In genomic region chr10:119368991-119369869, GRCh38 we compare ENCODE assay signal across 10 cellular contexts.
A peak's percentile ranks its signal among the peaks of the same experiment; 100 is the strongest.
DNase-seq lines count a peak whose midpoint lies in the region; ATAC-seq lines count a peak whose summit lies in the region.
"Had no signal": no experiment of that assay in that cellular context is flagged by ENCODE, and none has a peak within 500 bp of the region (broad histone marks: within the 10 kb centered on the region; RNA-seq: fewer than 3 reads in every experiment).

No MANE protein-coding gene starts in this region.

- no peak overlapping the region for H3K4me3 ChIP-seq in duodenal mucosa (ENCODE audit: low read depth in 1 of 2, low read length in 2 of 2)
- H3K4me3 ChIP-seq: ovary had no signal

- no peaks in the 10 kb centered on the region for H3K27me3 Mint-ChIP-seq in stimulated activated naive B cell treated with anti-CD40 and anti-IgM and Interleukin-4, amounts not matched to agents 10 μg/mL and 1 μg/mL and 100 μg/mL, for 72 hours

- peaks cover 5 to 14% of the 10 kb centered on the region in 2 donors for H3K9me3 Mint-ChIP-seq in stimulated activated naive B cell treated with anti-CD40 and anti-IgM and Interleukin-4, amounts not matched to agents 10 μg/mL and 1 μg/mL and 100 μg/mL, for 72 hours
- H3K9me3 Mint-ChIP-seq: activated naive CD4-positive, alpha-beta T cell treated with anti-CD3 and anti-CD28 coated beads, Interleukin-2, amount 50 U/mL, for 72 hours had no signal

- peak overlapping the region; percentile 35 for H3K27ac ChIP-seq in duodenal mucosa (ENCODE audit: low read depth, low read length)

- H3K9ac ChIP-seq in duodenal mucosa (ENCODE audit: low read depth in 1 of 2, low read length in 2 of 2), result no peak overlapping the region

- ATAC-seq in GM19043 (IDR thresholded peaks at IDR 0.05; ENCODE audit: low read depth, unreplicated experiment) (peak; percentile 69), HG02970 (IDR thresholded peaks at IDR 0.05; ENCODE audit: low FRiP score, unreplicated experiment) (peak; percentile 47)
- peak; percentile 77 to 80 for ATAC-seq in stimulated activated naive B cell treated with anti-CD40 and anti-IgM and Interleukin-4, amounts not matched to agents 10 μg/mL and 1 μg/mL and 100 μg/mL, for 72 hours (replicated peaks)

- H3K4me1 Mint-ChIP-seq in stimulated activated naive B cell treated with anti-CD40 and anti-IgM and Interleukin-4, amounts not matched to agents 10 μg/mL and 1 μg/mL and 100 μg/mL, for 72 hours, result peaks cover 48 to 65% of the 10 kb centered on the region in 2 donors

- H3K4me3 Mint-ChIP-seq in stimulated activated naive B cell treated with anti-CD40 and anti-IgM and Interleukin-4, amounts not matched to agents 10 μg/mL and 1 μg/mL and 100 μg/mL, for 72 hours, result peak overlapping the region; percentile 71 to 82

- H3K27ac Mint-ChIP-seq in stimulated activated naive B cell treated with anti-CD40 and anti-IgM and Interleukin-4, amounts not matched to agents 10 μg/mL and 1 μg/mL and 100 μg/mL, for 72 hours, result peak overlapping the region; percentile 89

- DNase-seq in stimulated activated naive B cell treated with anti-CD40 and anti-IgM and Interleukin-4, amounts not matched to agents 10 μg/mL and 1 μg/mL and 100 μg/mL, for 72 hours, result peak; percentile 46
- DNase-seq in NCI-H82 treated with DMSO at 0.1 percent for 48 hours (lab: John Stamatoyannopoulos, UW; ENCODE audit: unreplicated experiment) (no peak), T1000 (lab: John Stamatoyannopoulos, UW) (no peak), MV-4-11 (lab: John Stamatoyannopoulos, UW) (no peak), iPS-NIHi7 (ENCODE audit: extremely low spot score) (no peak)

- H3K27me3 ChIP-seq in duodenal mucosa (ENCODE audit: control insufficient read depth in 1 of 2, insufficient read depth in 2 of 2, low read length in 2 of 2), result no peaks in the 10 kb centered on the region
- H3K27me3 ChIP-seq: ovary had no signal

- H3K36me3 Mint-ChIP-seq in stimulated activated naive B cell treated with anti-CD40 and anti-IgM and Interleukin-4, amounts not matched to agents 10 μg/mL and 1 μg/mL and 100 μg/mL, for 72 hours, result peaks cover 18 to 27% of the 10 kb centered on the region in 2 donors

- H3K36me3 ChIP-seq in duodenal mucosa (ENCODE audit: control insufficient read depth in 1 of 2, insufficient read depth in 2 of 2, low read length in 2 of 2), result peaks cover 0 to 10% of the 10 kb centered on the region in 2 donors
- H3K36me3 ChIP-seq: ovary had no signal

- no peaks in the 10 kb centered on the region for H3K9me3 ChIP-seq in duodenal mucosa (ENCODE audit: control insufficient read depth in 1 of 2, low read length in 2 of 2)
- H3K9me3 ChIP-seq: ovary had no signal

- H3K4me1 ChIP-seq in duodenal mucosa (ENCODE audit: control insufficient read depth in 1 of 2, insufficient read depth in 2 of 2, low read length in 2 of 2), result peaks cover 12 to 24% of the 10 kb centered on the region in 2 donors
